ENCODE assay signal across 22 cellular contexts in genomic region chr3:58539636-58540035, GRCh38. TPM values are rescaled to one million over a fixed set of nuclear protein-coding genes. Genes with fewer than 3 reads are reported as not detected.
DNase-seq lines count a peak whose midpoint lies in the region; ATAC-seq, FAIRE-seq and TF ChIP-seq lines count a peak whose summit lies in the region.
"Had no signal": no experiment of that assay in that cellular context is flagged by ENCODE, and none has a peak within 500 bp of the region (broad histone marks: within the 10 kb centered on the region; RNA-seq: fewer than 3 reads in every experiment).

No MANE protein-coding gene starts in this region.

- no peaks in the 10 kb centered on the region for H3K9me3 Mint-ChIP-seq in natural killer cell treated with Interleukin-12 subunit alpha and Interleukin-12 subunit beta and Interleukin-15 and Interleukin-18, amount 100 ng/mL, for 72 hours
- H3K9me3 Mint-ChIP-seq in natural killer cell (no peaks in the 10 kb centered on the region), astrocyte (ENCODE audit: unreplicated experiment) (no peaks in the 10 kb centered on the region)
- H3K9me3 Mint-ChIP-seq: CD8-positive, alpha-beta T cell; GM23338 had no signal

- no peak for FAIRE-seq in astrocyte (lab: Jason Lieb, UNC)
- FAIRE-seq: GM12891, GM18507 had no signal

- H3K23ac ChIP-seq in neuronal stem cell (ENCODE audit: low read depth, low read length, poor library complexity) = no peak overlapping the region

- H3K18ac ChIP-seq in neuronal stem cell (ENCODE audit: low read length) = no peak overlapping the region

- H2BK12ac ChIP-seq in neuronal stem cell (ENCODE audit: low read length) = no peak overlapping the region

- H3K4me2 ChIP-seq in astrocyte (ENCODE audit: low read length) (peak overlapping the region; percentile 36), neuronal stem cell (ENCODE audit: insufficient read depth, low read length, poor library complexity, severe bottlenecking) (no peak overlapping the region)
- H3K4me2 ChIP-seq: BLaER1 treated with 17β-estradiol and CSF1 and Interleukin-3, amounts not matched to agents 10 nM and 100 nM; GM23338 had no signal

- no peak overlapping the region for H2BK15ac ChIP-seq in neuronal stem cell (ENCODE audit: low read length)

- H2AFZ ChIP-seq in astrocyte (ENCODE audit: low read depth, low read length) (no peak overlapping the region), neuronal stem cell (ENCODE audit: low read length) (peak overlapping the region; percentile 71)

- H3K4me3 ChIP-seq in astrocyte (ENCODE audit: insufficient read depth, low read depth, low read length) (no peak overlapping the region), neuronal stem cell (ENCODE audit: low read length in 2 of 2) (no peak overlapping the region)
- H3K4me3 ChIP-seq: BLaER1 treated with 17β-estradiol and CSF1 and Interleukin-3, amounts not matched to agents 10 nM and 100 nM; GM23338; Peyer's patch had no signal

- no peak overlapping the region for H2AK5ac ChIP-seq in neuronal stem cell (ENCODE audit: low read depth, low read length)

- no peak overlapping the region for H4K91ac ChIP-seq in neuronal stem cell (ENCODE audit: low read depth, low read length, poor library complexity)

- peaks cover 0 to 5% of the 10 kb centered on the region in 2 donors for H3K4me1 Mint-ChIP-seq in natural killer cell treated with Interleukin-12 subunit alpha and Interleukin-12 subunit beta and Interleukin-15 and Interleukin-18, amount 100 ng/mL, for 72 hours (ENCODE audit: low read depth in 2 of 2)
- H3K4me1 Mint-ChIP-seq in natural killer cell = no peaks in the 10 kb centered on the region
- H3K4me1 Mint-ChIP-seq in astrocyte (ENCODE audit: low read depth, unreplicated experiment) = peaks cover 13% of the 10 kb centered on the region

- H3K27me3 Mint-ChIP-seq in natural killer cell treated with Interleukin-12 subunit alpha and Interleukin-12 subunit beta and Interleukin-15 and Interleukin-18, amount 100 ng/mL, for 72 hours = peaks cover 4 to 13% of the 10 kb centered on the region in 2 donors
- H3K27me3 Mint-ChIP-seq in natural killer cell (ENCODE audit: low read depth in 2 of 2) = peaks cover 0 to 7% of the 10 kb centered on the region in 2 donors
- peaks cover 3% of the 10 kb centered on the region for H3K27me3 Mint-ChIP-seq in astrocyte (ENCODE audit: low read depth, unreplicated experiment)

- no peak overlapping the region for H3K14ac ChIP-seq in neuronal stem cell (ENCODE audit: low read length)

- H3K79me1 ChIP-seq in neuronal stem cell (ENCODE audit: low read depth, low read length) = no peaks in the 10 kb centered on the region

- no peaks in the 10 kb centered on the region for H4K20me1 ChIP-seq in astrocyte (ENCODE audit: insufficient read depth, low read length)
- H4K20me1 ChIP-seq: BLaER1 treated with 17β-estradiol and CSF1 and Interleukin-3, amounts not matched to agents 10 nM and 100 nM had no signal

- no peak overlapping the region for H2BK5ac ChIP-seq in neuronal stem cell (ENCODE audit: low read length)

- ATAC-seq in natural killer cell treated with Interleukin-12 subunit alpha and Interleukin-12 subunit beta and Interleukin-15 and Interleukin-18, amount 100 ng/mL, for 72 hours = no peak
- ATAC-seq in natural killer cell = no peak
- ATAC-seq: CD8-positive, alpha-beta T cell; GM23338 had no signal

- no peak overlapping the region for H3K9ac ChIP-seq in astrocyte (ENCODE audit: low read length)
- H3K9ac ChIP-seq in neuronal stem cell (ENCODE audit: low read depth, low read length, poor library complexity) = no peak overlapping the region
- H3K9ac ChIP-seq: BLaER1 treated with 17β-estradiol and CSF1 and Interleukin-3, amounts not matched to agents 10 nM and 100 nM had no signal

- no peaks in the 10 kb centered on the region for H3K36me3 Mint-ChIP-seq in natural killer cell treated with Interleukin-12 subunit alpha and Interleukin-12 subunit beta and Interleukin-15 and Interleukin-18, amount 100 ng/mL, for 72 hours
- H3K36me3 Mint-ChIP-seq in natural killer cell (no peaks in the 10 kb centered on the region), astrocyte (ENCODE audit: low read depth, unreplicated experiment) (no peaks in the 10 kb centered on the region)
- H3K36me3 Mint-ChIP-seq: CD8-positive, alpha-beta T cell had no signal

- H3K9me3 ChIP-seq in astrocyte (ENCODE audit: insufficient read depth, low read depth, low read length) (no peaks in the 10 kb centered on the region), neuronal stem cell (replicated peaks in 1 of 2; ENCODE audit: control insufficient read depth in 2 of 2, insufficient read depth in 1 of 2, low read depth in 1 of 2, low read length in 2 of 2) (peaks cover 1 to 5% of the 10 kb centered on the region in 2 donors)
- H3K9me3 ChIP-seq: BLaER1 treated with 17β-estradiol and CSF1 and Interleukin-3, amounts not matched to agents 10 nM and 100 nM; Peyer's patch had no signal

- no peak overlapping the region for H3K27ac Mint-ChIP-seq in natural killer cell treated with Interleukin-12 subunit alpha and Interleukin-12 subunit beta and Interleukin-15 and Interleukin-18, amount 100 ng/mL, for 72 hours
- no peak overlapping the region for H3K27ac Mint-ChIP-seq in natural killer cell
- no peak overlapping the region for H3K27ac Mint-ChIP-seq in astrocyte (ENCODE audit: unreplicated experiment)
- H3K27ac Mint-ChIP-seq: CD8-positive, alpha-beta T cell; GM23338 had no signal

- intact Hi-C loops in natural killer cell (cut with micrococcal nuclease) = no loop called here

- peak; percentile 8 for DNase-seq in natural killer cell treated with Interleukin-12 subunit alpha and Interleukin-12 subunit beta and Interleukin-15 and Interleukin-18, amount 100 ng/mL, for 72 hours (ENCODE audit: low spot score)
- no peak for DNase-seq in natural killer cell
- no peak for DNase-seq in astrocyte (ENCODE audit: low read depth)
- DNase-seq in neuronal stem cell (ENCODE audit: low spot score) = no peak
- DNase-seq in stimulated activated CD4-positive, alpha-beta T cell treated with anti-CD3 and anti-CD28 coated beads, Interleukin-12 subunit alpha, Interleukin-12 subunit beta, amount 100 ng/mL, for 4 hours = no peak
- DNase-seq in H4 (ENCODE audit: low spot score) = no peak
- DNase-seq in NCI-H1930 (lab: John Stamatoyannopoulos, UW) = no peak
- DNase-seq: CD8-positive, alpha-beta T cell; DMS53; EL; Karpas-422; NCI-H1105 treated with DMSO at 0.1 percent for 48 hours; NCI-H1694; NCI-H510A; NCI-H748 treated with DMSO at 0.1 percent for 48 hours; NK-92 treated with Interleukin-12 subunit alpha and Interleukin-12 subunit beta, amount 100 ng/mL, for 24 hours had no signal

- H3K4me3 Mint-ChIP-seq in natural killer cell treated with Interleukin-12 subunit alpha and Interleukin-12 subunit beta and Interleukin-15 and Interleukin-18, amount 100 ng/mL, for 72 hours = no peak overlapping the region
- H3K4me3 Mint-ChIP-seq in natural killer cell (no peak overlapping the region), astrocyte (ENCODE audit: unreplicated experiment) (no peak overlapping the region)
- H3K4me3 Mint-ChIP-seq: CD8-positive, alpha-beta T cell; GM23338 had no signal

- no peak overlapping the region for H2BK120ac ChIP-seq in neuronal stem cell (ENCODE audit: low read depth, low read length)

- H3K4me1 ChIP-seq in astrocyte (ENCODE audit: insufficient read depth, low read length) (peaks cover 10% of the 10 kb centered on the region), neuronal stem cell (ENCODE audit: control insufficient read depth in 2 of 2, insufficient read depth in 1 of 2, low read depth in 1 of 2, low read length in 2 of 2) (peaks cover 14 to 22% of the 10 kb centered on the region in 2 donors)

- H3K4ac ChIP-seq in neuronal stem cell (ENCODE audit: low read length) = no peak overlapping the region

- H3K27me3 ChIP-seq in astrocyte (ENCODE audit: insufficient read depth, low read length) (no peaks in the 10 kb centered on the region), neuronal stem cell (ENCODE audit: control insufficient read depth in 3 of 3, insufficient read depth in 3 of 3, low read depth in 1 of 3, low read length in 3 of 3) (no peaks in the 10 kb centered on the region)
- H3K27me3 ChIP-seq: BLaER1 treated with 17β-estradiol and CSF1 and Interleukin-3, amounts not matched to agents 10 nM and 100 nM; Peyer's patch had no signal

- no peak for TF ChIP-seq CTCF in natural killer cell (IDR thresholded peaks at IDR 0.05)
- TF ChIP-seq CTCF in astrocyte (IDR thresholded peaks at IDR 0.05; ENCODE audit: insufficient read depth, low read depth, low read length) = no peak

- no peaks in the 10 kb centered on the region for H3K36me3 ChIP-seq in astrocyte (ENCODE audit: insufficient read depth, low read length)
- H3K36me3 ChIP-seq in neuronal stem cell (replicated peaks in 1 of 2; ENCODE audit: control insufficient read depth in 2 of 2, insufficient read depth in 2 of 2, low read length in 2 of 2) = no peaks in the 10 kb centered on the region
- H3K36me3 ChIP-seq: BLaER1 treated with 17β-estradiol and CSF1 and Interleukin-3, amounts not matched to agents 10 nM and 100 nM had no signal

- no peak overlapping the region for H4K8ac ChIP-seq in neuronal stem cell (ENCODE audit: low read depth, low read length)

- no CpG with 5 or more reads among the region's 9 CpGs for WGBS in neuronal stem cell (ENCODE audit: extremely low coverage in 2 of 2, insufficient read length in 2 of 2, insufficient replicate concordance in 1 of 2), 2 donors

- no peak overlapping the region for H3K27ac ChIP-seq in astrocyte (ENCODE audit: low read depth, low read length)
- no peak overlapping the region for H3K27ac ChIP-seq in neuronal stem cell (replicated peaks; ENCODE audit: low read length)
- H3K27ac ChIP-seq: BLaER1 treated with 17β-estradiol and CSF1 and Interleukin-3, amounts not matched to agents 10 nM and 100 nM; Peyer's patch had no signal

- H3K79me2 ChIP-seq in astrocyte (ENCODE audit: insufficient read depth, low read length) = no peaks in the 10 kb centered on the region

RNA-seq across cellular contexts. Expression of gene ACOX2, which starts 2.6 kb away (rescaled TPM):
- total RNA-seq in natural killer cell treated with Interleukin-12 subunit alpha and Interleukin-12 subunit beta and Interleukin-15 and Interleukin-18, amount 100 ng/mL, for 72 hours = not detected
- total RNA-seq in natural killer cell = not detected
- 2.2 and 2.7 TPM in 2 replicates for total RNA-seq in astrocyte
- 6.1 TPM for polyA plus RNA-seq in neuronal stem cell (2013, experiment 1 of 2)
- polyA plus RNA-seq in neuronal stem cell (2013, experiment 2 of 2) = 5.8 TPM
- total RNA-seq in H4 (2014; rRNA removed; shearing (Covaris generic)) = 3.8 and 5.7 TPM in 2 replicates
- total RNA-seq: CD8-positive, alpha-beta T cell had no signal

RNA-seq across cellular contexts. Expression of gene FAM107A, which starts 37.6 kb away (rescaled TPM):
- total RNA-seq in natural killer cell treated with Interleukin-12 subunit alpha and Interleukin-12 subunit beta and Interleukin-15 and Interleukin-18, amount 100 ng/mL, for 72 hours = not detected
- total RNA-seq in natural killer cell (not detected), astrocyte (not detected in 2 replicates)
- 2.1 TPM for polyA plus RNA-seq in neuronal stem cell (2013, experiment 1 of 2)
- 2.0 TPM for polyA plus RNA-seq in neuronal stem cell (2013, experiment 2 of 2)
- not detected in 2 replicates for total RNA-seq in H4 (2014; rRNA removed; shearing (Covaris generic))
- total RNA-seq: A673; CD8-positive, alpha-beta T cell had no signal

RNA-seq across cellular contexts. Expression of gene KCTD6, which starts 47.7 kb away (rescaled TPM):
- 1 to 10 TPM; 4.0 to 5.3 TPM for total RNA-seq in natural killer cell treated with Interleukin-12 subunit alpha and Interleukin-12 subunit beta and Interleukin-15 and Interleukin-18, amount 100 ng/mL, for 72 hours
- total RNA-seq in natural killer cell (10 to 100 TPM in 1 of 3 donors, 1 to 10 TPM in 2; 4.5 to 12.9 (median 7.5) TPM), astrocyte (7.9 and 10.0 TPM in 2 replicates)
- polyA plus RNA-seq in neuronal stem cell (2013, experiment 1 of 2) = 31.2 TPM
- polyA plus RNA-seq in neuronal stem cell (2013, experiment 2 of 2) = 30.7 TPM
- total RNA-seq in H4 (2014; rRNA removed; shearing (Covaris generic)) = 7.9 and 11.1 TPM in 2 replicates
